ENCODE assay signal across 1 cellular context in genomic region chr7:155792999-155793560, GRCh38.
TF ChIP-seq lines count a peak whose summit lies in the region.

No MANE protein-coding gene starts in this region.

TF ChIP-seq in HEK293, 187 proteins besides CTCF, POLR2A, EP300 and RAD21 (continued from another document):
- TF ChIP-seq ZNF398 (tag by site-specific recombination; IDR thresholded peaks at IDR 0.05): peak; percentile 26; the same call in 1 of the 2 replicates
- TF ChIP-seq ZNF155 (tag by site-specific recombination; IDR thresholded peaks at IDR 0.05): no peak
- 0 out of 2 replicates have a peak, but pooled peaks have one; percentile 33 for TF ChIP-seq SALL2 (tag by site-specific recombination; IDR thresholded peaks at IDR 0.05; ENCODE audit: borderline replicate concordance)
- TF ChIP-seq ZNF626 (tag by site-specific recombination; IDR thresholded peaks at IDR 0.05): no peak
- no peak for TF ChIP-seq ZNF654 (tag by site-specific recombination; IDR thresholded peaks at IDR 0.05; ENCODE audit: low read depth)
- TF ChIP-seq SP3 (tag by site-specific recombination; IDR thresholded peaks at IDR 0.05): no peak
- no peak for TF ChIP-seq ZNF513 (tag by site-specific recombination; IDR thresholded peaks at IDR 0.05)
- peak; percentile 47; the same call in 1 of the 2 replicates for TF ChIP-seq GLI4 (tag by site-specific recombination; IDR thresholded peaks at IDR 0.05)
- TF ChIP-seq ZBTB10 (tag by site-specific recombination; IDR thresholded peaks at IDR 0.05): no peak
